ENCODE assay signal across 16 cellular contexts in the genomic region with DNA sequence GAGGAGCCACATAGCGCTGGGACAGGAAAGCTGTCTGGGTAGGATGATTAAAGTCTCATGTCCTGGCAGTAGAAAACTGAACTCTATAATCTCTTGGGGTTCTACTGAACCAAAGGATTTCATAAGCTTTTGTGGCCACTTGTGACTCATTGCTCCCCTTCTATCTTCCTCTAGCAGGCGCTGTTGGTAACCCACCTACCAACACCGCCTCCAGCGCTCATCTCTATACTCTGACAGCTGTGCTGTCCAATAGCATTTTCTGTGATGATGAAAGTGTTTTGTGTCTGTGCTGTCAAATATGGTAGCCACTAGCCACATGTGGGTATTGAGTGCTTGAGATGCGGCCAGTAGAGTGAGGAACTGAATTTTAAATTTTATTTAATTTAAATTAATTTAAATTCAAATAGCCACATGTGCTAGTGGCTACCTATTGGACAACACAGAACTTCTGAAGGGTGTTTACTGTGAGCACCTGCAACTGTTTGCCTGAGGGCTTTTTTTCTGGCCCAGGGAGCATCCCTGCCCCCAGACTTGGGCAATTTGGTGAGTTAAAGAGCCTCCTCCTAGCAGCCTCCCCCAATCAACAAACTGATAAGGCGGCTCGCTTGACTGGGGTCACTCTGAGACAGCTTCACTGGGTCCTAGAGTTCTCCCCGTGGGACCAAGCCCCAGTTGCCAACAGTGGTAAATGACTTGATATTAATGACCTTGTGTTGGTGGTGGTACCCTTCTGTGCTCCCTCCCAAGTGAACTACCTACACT.
DNase-seq lines count a peak whose midpoint lies in the region; ATAC-seq and TF ChIP-seq lines count a peak whose summit lies in the region.
"Had no signal": no experiment of that assay in that cellular context is flagged by ENCODE, and none has a peak within 500 bp of the region (broad histone marks: within the 10 kb centered on the region; RNA-seq: fewer than 3 reads in every experiment).

No MANE protein-coding gene starts in this region.

- H3K27me3 Mint-ChIP-seq in activated T-helper 17 cell treated with anti-CD3 and anti-CD28 coated beads, Interleukin-2, amount 50 U/mL, for 72 hours = no peaks in the 10 kb centered on the region
- no peaks in the 10 kb centered on the region for H3K27me3 Mint-ChIP-seq in CD4-positive, alpha-beta T cell
- H3K27me3 Mint-ChIP-seq: B cell; stimulated activated naive CD8-positive, alpha-beta T cell treated with anti-CD3 and anti-CD28 coated beads, Interleukin-15, Interleukin-2, amounts not matched to agents 100 ng/mL and 50 ng/mL, for 24 hours had no signal

- POLR2A ChIA-PET in CD4-positive, alpha-beta T cell (lab: Charles Lee) = no interaction called here

- intact Hi-C loops in CD4-positive, alpha-beta T cell (cut with DNase I, micrococcal nuclease) = no loop called here

- no peaks in the 10 kb centered on the region for H3K27me3 ChIP-seq in CD4-positive, alpha-beta T cell (ENCODE audit: control insufficient read depth, insufficient read depth, low read length)

- peaks cover 4% of the 10 kb centered on the region for H3K9me3 Mint-ChIP-seq in activated T-helper 17 cell treated with anti-CD3 and anti-CD28 coated beads, Interleukin-2, amount 50 U/mL, for 72 hours
- H3K9me3 Mint-ChIP-seq in CD4-positive, alpha-beta T cell = peaks cover 12% of the 10 kb centered on the region
- H3K9me3 Mint-ChIP-seq: stimulated activated naive CD8-positive, alpha-beta T cell treated with anti-CD3 and anti-CD28 coated beads, Interleukin-15, Interleukin-2, amounts not matched to agents 100 ng/mL and 50 ng/mL, for 24 hours had no signal

- no peaks in the 10 kb centered on the region for H3K36me3 Mint-ChIP-seq in activated T-helper 17 cell treated with anti-CD3 and anti-CD28 coated beads, Interleukin-2, amount 50 U/mL, for 72 hours (ENCODE audit: low read depth)
- no peaks in the 10 kb centered on the region for H3K36me3 Mint-ChIP-seq in CD4-positive, alpha-beta T cell (ENCODE audit: low read depth)

- no peak overlapping the region for H3K4me3 Mint-ChIP-seq in activated T-helper 17 cell treated with anti-CD3 and anti-CD28 coated beads, Interleukin-2, amount 50 U/mL, for 72 hours
- no peak overlapping the region for H3K4me3 Mint-ChIP-seq in CD4-positive, alpha-beta T cell
- H3K4me3 Mint-ChIP-seq: B cell; IgD-negative memory B cell; stimulated activated naive CD8-positive, alpha-beta T cell treated with anti-CD3 and anti-CD28 coated beads, Interleukin-15, Interleukin-2, amounts not matched to agents 100 ng/mL and 50 ng/mL, for 24 hours; T-helper 1 cell treated with Interleukin-12 subunit alpha and Interleukin-12 subunit beta and Interleukin-4 antibody, amounts not matched to agents 30 μg/mL and 1 μg/mL, for 36 hours had no signal

- no peak overlapping the region for H3K27ac Mint-ChIP-seq in activated T-helper 17 cell treated with anti-CD3 and anti-CD28 coated beads, Interleukin-2, amount 50 U/mL, for 72 hours
- H3K27ac Mint-ChIP-seq in CD4-positive, alpha-beta T cell = no peak overlapping the region
- H3K27ac Mint-ChIP-seq: B cell; IgD-negative memory B cell; stimulated activated naive CD8-positive, alpha-beta T cell treated with anti-CD3 and anti-CD28 coated beads, Interleukin-15, Interleukin-2, amounts not matched to agents 100 ng/mL and 50 ng/mL, for 24 hours; T-helper 1 cell treated with Interleukin-12 subunit alpha and Interleukin-12 subunit beta and Interleukin-4 antibody, amounts not matched to agents 30 μg/mL and 1 μg/mL, for 36 hours had no signal

- peak; percentile 60 for DNase-seq in GM12865 (ENCODE audit: low read depth)
- DNase-seq in NAMALWA (ENCODE audit: low spot score) = peak; percentile 9
- DNase-seq in omental fat pad (ENCODE audit: low spot score) = no peak
- DNase-seq in OCI-M2 (lab: John Stamatoyannopoulos, UW; ENCODE audit: unreplicated experiment) = no peak
- DNase-seq in CD4-positive, alpha-beta T cell = no peak
- DNase-seq in GM13976 (ENCODE audit: low spot score) = no peak
- DNase-seq: activated CD4-positive, alpha-beta T cell treated with anti-CD3 and anti-CD28 coated beads, Interleukin-2, amount 50 U/mL, for 4 hours; activated naive CD4-positive, alpha-beta T cell treated with Interleukin-2 at 50 U/mL for 16 hours; glutamatergic neuron; NCI-H2081 treated with DMSO at 0.1 percent for 48 hours had no signal

- peaks cover 3% of the 10 kb centered on the region for H3K9me3 ChIP-seq in CD4-positive, alpha-beta T cell (ENCODE audit: control insufficient read depth, low read length)

- H3K4me1 Mint-ChIP-seq in activated T-helper 17 cell treated with anti-CD3 and anti-CD28 coated beads, Interleukin-2, amount 50 U/mL, for 72 hours = no peaks in the 10 kb centered on the region
- H3K4me1 Mint-ChIP-seq in CD4-positive, alpha-beta T cell (ENCODE audit: low read depth) = no peaks in the 10 kb centered on the region

- TF ChIP-seq CTCF in 22Rv1 (IDR thresholded peaks at IDR 0.05) (peak; percentile 12; the same call in 1 of the 2 replicates), GM12865 (IDR thresholded peaks at IDR 0.05; ENCODE audit: insufficient read depth, low read depth, low read length, missing control alignments) (peak; percentile 49), omental fat pad (IDR thresholded peaks at IDR 0.05) (no peak), GM13976 (IDR thresholded peaks at IDR 0.05; ENCODE audit: borderline replicate concordance, control extremely low read depth, extremely low read depth, insufficient read depth, missing control alignments) (no peak)
- no peak for TF ChIP-seq CTCF in CD4-positive, alpha-beta T cell (IDR thresholded peaks at IDR 0.05)

- CTCF ChIA-PET in CD4-positive, alpha-beta T cell (lab: Charles Lee) = no interaction called here

- no peak overlapping the region for H3K27ac ChIP-seq in 22Rv1
- H3K27ac ChIP-seq in CD4-positive, alpha-beta T cell (ENCODE audit: low read depth, low read length) = no peak overlapping the region

- ATAC-seq in activated T-helper 17 cell treated with anti-CD3 and anti-CD28 coated beads, Interleukin-2, amount 50 U/mL, for 72 hours (replicated peaks) = peak; percentile 40
- ATAC-seq in omental fat pad (ENCODE audit: low FRiP score) = no peak
- ATAC-seq in CD4-positive, alpha-beta T cell (ENCODE audit: poor library complexity) = no peak

- H3K4me3 ChIP-seq in GM12865 (ENCODE audit: low read depth, low read length) = no peak overlapping the region

- in situ Hi-C loops in GM13976 (cut with MboI; ENCODE audit: low sequenced_read_pairs, unreplicated experiment) = no loop called here

Comparison
In these comparisons a context has a peak if more than half of its experiments do, and no peak if none do; other contexts are left out.
1. CTCF ChIP-seq: peak in 22Rv1 (single experiment) and GM12865 (single experiment); none in omental fat pad (0 of 3), CD4-positive, alpha-beta T cell (single experiment) and GM13976 (single experiment).
2. DNase-seq: peak in GM12865 (single experiment) and NAMALWA (single experiment); none in omental fat pad (single experiment), OCI-M2 (single experiment), CD4-positive, alpha-beta T cell (0 of 10) and GM13976 (single experiment).